26 cellular contexts compared by ENCODE assay signal in the genomic region with DNA sequence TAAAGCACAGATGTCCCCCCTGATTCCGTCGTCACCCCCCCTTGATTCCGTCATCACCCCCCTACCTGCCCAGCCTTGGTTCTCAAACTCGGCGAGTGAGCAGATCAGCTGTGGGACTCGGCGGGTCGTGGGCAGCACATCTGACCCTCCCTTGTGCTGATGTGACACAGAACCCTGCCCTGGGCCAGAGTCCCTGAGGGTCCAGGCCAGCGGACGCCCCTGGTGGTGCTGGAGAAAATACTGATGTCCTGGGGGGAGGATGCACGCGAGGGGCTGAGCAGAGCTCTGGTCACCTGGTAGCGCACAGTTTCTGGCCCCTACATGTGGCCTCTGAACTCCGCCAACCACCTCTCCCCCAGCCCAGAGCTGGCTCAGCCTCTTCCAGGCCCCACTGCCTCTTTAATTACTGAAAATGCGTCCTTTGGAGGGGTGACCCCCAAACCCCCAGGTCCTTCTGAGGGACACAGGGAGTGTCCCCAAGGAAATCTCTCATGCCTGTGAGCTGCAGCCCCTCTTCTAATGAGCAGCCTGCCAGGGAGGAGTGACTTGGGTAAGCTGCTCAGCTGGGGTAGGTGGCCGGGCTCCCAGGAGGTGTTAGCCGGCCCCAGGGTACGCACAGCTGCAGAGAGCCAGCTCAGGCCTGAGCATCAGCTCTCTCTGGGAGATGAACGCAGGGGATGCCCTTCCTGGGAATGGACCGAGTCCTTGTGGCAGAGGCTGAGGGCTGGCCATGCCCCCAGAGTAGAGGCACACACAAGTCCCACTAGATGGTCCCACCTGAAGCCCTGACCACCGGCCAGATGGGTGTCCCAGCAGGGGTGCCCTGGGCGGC.
"Had no signal": no experiment of that assay in that cellular context is flagged by ENCODE, and none has a peak within 500 bp of the region (broad histone marks: within the 10 kb centered on the region; RNA-seq: fewer than 3 reads in every experiment).

No MANE protein-coding gene starts in this region.

- H3K9me3 ChIP-seq: gastrocnemius medialis, heart right ventricle, psoas muscle, suprapubic skin, vagina had no signal

- H3K36me3 Mint-ChIP-seq: immature natural killer cell, memory B cell, natural killer cell had no signal

- H3K27ac ChIP-seq: gastrocnemius medialis, psoas muscle, suprapubic skin, vagina had no signal

- H3K4me3 ChIP-seq: gastrocnemius medialis, heart right ventricle, lung, psoas muscle, smooth muscle cell, suprapubic skin, vagina had no signal

- H3K4me1 ChIP-seq: gastrocnemius medialis, psoas muscle had no signal

- ATAC-seq: effector memory CD8-positive, alpha-beta T cell; gastrocnemius medialis; heart right ventricle; left colon; natural killer cell; psoas muscle; sciatic nerve; stimulated activated naive CD8-positive, alpha-beta T cell treated with anti-CD3 and anti-CD28 coated beads, Interleukin-15, amount 100 ng/mL, for 72 hours had no signal

- H3K27me3 ChIP-seq: vagina had no signal

- H3K4me2 ChIP-seq: smooth muscle cell had no signal

- H3K4me1 Mint-ChIP-seq: immature natural killer cell; stimulated activated naive CD8-positive, alpha-beta T cell treated with anti-CD3 and anti-CD28 coated beads, Interleukin-15, amount 100 ng/mL, for 72 hours had no signal

- H3K27ac Mint-ChIP-seq: effector memory CD8-positive, alpha-beta T cell; immature natural killer cell; memory B cell; natural killer cell had no signal

- H3K9me3 Mint-ChIP-seq: effector memory CD8-positive, alpha-beta T cell; memory B cell; natural killer cell; stimulated activated naive CD8-positive, alpha-beta T cell treated with anti-CD3 and anti-CD28 coated beads, Interleukin-15, amount 100 ng/mL, for 72 hours had no signal

- H3K36me3 ChIP-seq: gastrocnemius medialis, heart right ventricle, suprapubic skin, vagina had no signal

- H3K4me3 Mint-ChIP-seq: effector memory CD8-positive, alpha-beta T cell; immature natural killer cell; memory B cell; natural killer cell; stimulated activated naive CD8-positive, alpha-beta T cell treated with anti-CD3 and anti-CD28 coated beads, Interleukin-15, amount 100 ng/mL, for 72 hours had no signal

- DNase-seq: cerebellar nuclear complex; cortex of kidney; effector memory CD8-positive, alpha-beta T cell; erythroblast; gastrocnemius medialis; heart right ventricle; hypothalamus; immature natural killer cell; islet precursor cell; kidney glomerular epithelial cell; left colon; natural killer cell; psoas muscle; stimulated activated CD4-positive, alpha-beta T cell treated with anti-CD3 and anti-CD28 coated beads, Interleukin-12 subunit alpha, Interleukin-12 subunit beta, amount 100 ng/mL, for 4 hours; stimulated activated CD4-positive, alpha-beta T cell treated with anti-CD3 and anti-CD28 coated beads, Interleukin-1b, Interleukin-23, amount 100 ng/mL, for 48 hours; stimulated activated CD4-positive, alpha-beta T cell treated with anti-CD3 and anti-CD28 coated beads, Interleukin-4, amount 100 ng/mL, for 1 hour; stimulated activated CD8-positive, alpha-beta memory T cell treated with anti-CD3 and anti-CD28 coated beads, Interleukin-4, amount 100 ng/mL, for 48 hours; stimulated activated naive CD4-positive, alpha-beta T cell; stimulated activated naive CD8-positive, alpha-beta T cell treated with anti-CD3 and anti-CD28 coated beads, Interleukin-15, amount 100 ng/mL, for 72 hours; trophoblast cell had no signal
